ENCODE assay signal across 1 cellular context in genomic region chr10:133042061-133042460, GRCh38.
TF ChIP-seq lines count a peak whose summit lies in the region.

No MANE protein-coding gene starts in this region.

TF ChIP-seq in K562, 482 proteins besides CTCF, POLR2A, EP300 and RAD21:
- TF ChIP-seq ZBTB2 (IDR thresholded peaks at IDR 0.05), result no peak
- TF ChIP-seq, protein P1, sequence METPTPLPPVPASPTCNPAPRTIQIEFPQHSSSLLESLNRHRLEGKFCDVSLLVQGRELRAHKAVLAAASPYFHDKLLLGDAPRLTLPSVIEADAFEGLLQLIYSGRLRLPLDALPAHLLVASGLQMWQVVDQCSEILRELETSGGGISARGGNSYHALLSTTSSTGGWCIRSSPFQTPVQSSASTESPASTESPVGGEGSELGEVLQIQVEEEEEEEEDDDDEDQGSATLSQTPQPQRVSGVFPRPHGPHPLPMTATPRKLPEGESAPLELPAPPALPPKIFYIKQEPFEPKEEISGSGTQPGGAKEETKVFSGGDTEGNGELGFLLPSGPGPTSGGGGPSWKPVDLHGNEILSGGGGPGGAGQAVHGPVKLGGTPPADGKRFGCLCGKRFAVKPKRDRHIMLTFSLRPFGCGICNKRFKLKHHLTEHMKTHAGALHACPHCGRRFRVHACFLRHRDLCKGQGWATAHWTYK (CRISPR knock-in tag; IDR thresholded peaks at IDR 0.05), result peak; percentile 82
TF ChIP-seq in K562: peak in this region for 1.
